9 cellular contexts compared by ENCODE assay signal in the genomic region with DNA sequence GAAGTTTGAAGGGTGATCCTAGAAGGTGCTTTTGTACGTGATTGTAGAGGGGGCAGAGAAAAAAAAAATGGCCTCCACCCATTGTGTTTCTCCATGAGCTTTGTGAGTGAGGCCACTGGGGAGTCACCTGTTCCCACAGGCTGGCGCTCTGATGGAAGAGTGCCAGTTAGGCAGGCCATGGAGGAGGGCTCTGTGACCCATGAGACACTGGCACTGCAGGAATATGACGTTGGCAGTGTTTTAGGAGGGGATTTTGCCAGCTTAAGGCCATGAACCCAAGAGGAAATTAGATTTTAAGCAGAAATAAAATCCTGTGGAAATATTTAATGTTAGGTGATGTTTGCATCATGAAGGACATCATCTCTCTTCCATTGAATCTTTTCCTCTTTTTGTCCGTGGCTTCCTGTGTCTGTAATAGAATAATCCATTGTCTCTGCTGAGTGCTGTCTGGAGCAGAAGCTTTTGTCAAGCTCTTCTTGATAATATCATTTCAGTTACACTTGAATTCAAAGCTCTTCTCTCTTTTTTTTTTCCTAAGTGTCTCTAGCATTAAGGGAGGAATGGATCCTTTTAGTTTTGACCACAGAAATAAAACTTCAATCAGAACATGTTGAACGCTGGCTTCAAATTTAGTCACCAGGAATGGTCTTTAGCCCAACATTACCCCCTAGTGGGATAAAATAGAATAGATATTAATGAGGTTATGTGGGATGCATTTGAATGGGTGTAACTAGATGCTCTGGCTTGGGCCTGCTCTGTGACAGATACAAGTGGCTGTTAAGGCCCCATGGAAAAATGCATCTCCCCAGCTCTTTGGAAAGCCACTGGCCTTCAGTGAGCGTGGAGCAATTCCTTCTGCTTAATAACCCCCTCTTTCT. TPM values are rescaled to one million over a fixed set of nuclear protein-coding genes. Genes with fewer than 3 reads are reported as not detected.
A peak's percentile ranks its signal among the peaks of the same experiment; 100 is the strongest.
DNase-seq lines count a peak whose midpoint lies in the region; ATAC-seq and TF ChIP-seq lines count a peak whose summit lies in the region.
"Had no signal": no experiment of that assay in that cellular context is flagged by ENCODE, and none has a peak within 500 bp of the region (broad histone marks: within the 10 kb centered on the region; RNA-seq: fewer than 3 reads in every experiment).

No MANE protein-coding gene starts in this region.

- peak; percentile 49 for TF ChIP-seq CTCF in CD4-positive, alpha-beta T cell (IDR thresholded peaks at IDR 0.05)
- peak; percentile 6 to 50 (median 24) for TF ChIP-seq CTCF in ascending aorta (IDR thresholded peaks at IDR 0.05)

- no peaks in the 10 kb centered on the region for H3K9me3 Mint-ChIP-seq in CD4-positive, alpha-beta T cell
- H3K9me3 Mint-ChIP-seq: IgD-negative memory B cell had no signal

- no peak for ATAC-seq in CD4-positive, alpha-beta T cell (ENCODE audit: poor library complexity)
- ATAC-seq in GM19035 (IDR thresholded peaks at IDR 0.05; ENCODE audit: unreplicated experiment): peak; percentile 83
- ATAC-seq in HG03196 (IDR thresholded peaks at IDR 0.05; ENCODE audit: unreplicated experiment): peak; percentile 64

- H3K9me3 ChIP-seq in CD4-positive, alpha-beta T cell (ENCODE audit: control insufficient read depth, low read length): no peaks in the 10 kb centered on the region
- no peaks in the 10 kb centered on the region for H3K9me3 ChIP-seq in ascending aorta

- CTCF ChIA-PET in CD4-positive, alpha-beta T cell (lab: Charles Lee): no interaction called here

- intact Hi-C loops in CD4-positive, alpha-beta T cell (cut with DNase I, micrococcal nuclease): loop anchor here in 1 of 2 experiments (2.0 kb wide), 1 partner anchor 249 kb away; no protein-coding TSS in a partner anchor
- intact Hi-C loops in ascending aorta (cut with DNase I): no loop called here

- H3K27ac Mint-ChIP-seq in CD4-positive, alpha-beta T cell: no peak overlapping the region

- POLR2A ChIA-PET in CD4-positive, alpha-beta T cell (lab: Charles Lee): no interaction called here

- H3K4me3 ChIP-seq in ascending aorta: no peak overlapping the region

- no peaks in the 10 kb centered on the region for H3K4me1 ChIP-seq in ascending aorta

- no peaks in the 10 kb centered on the region for H3K4me1 Mint-ChIP-seq in CD4-positive, alpha-beta T cell (ENCODE audit: low read depth)

- peaks cover 8% of the 10 kb centered on the region for H3K27me3 Mint-ChIP-seq in CD4-positive, alpha-beta T cell

- no peaks in the 10 kb centered on the region for H3K27me3 ChIP-seq in CD4-positive, alpha-beta T cell (ENCODE audit: control insufficient read depth, insufficient read depth, low read length)
- H3K27me3 ChIP-seq in ascending aorta: no peaks in the 10 kb centered on the region

- no peak overlapping the region for H3K27ac ChIP-seq in CD4-positive, alpha-beta T cell (ENCODE audit: low read depth, low read length)
- no peak overlapping the region for H3K27ac ChIP-seq in ascending aorta

- no peaks in the 10 kb centered on the region for H3K36me3 Mint-ChIP-seq in CD4-positive, alpha-beta T cell (ENCODE audit: low read depth)
- H3K36me3 Mint-ChIP-seq: IgD-negative memory B cell had no signal

- H3K36me3 ChIP-seq in ascending aorta: no peaks in the 10 kb centered on the region

- no peak overlapping the region for H3K4me3 Mint-ChIP-seq in CD4-positive, alpha-beta T cell
- H3K4me3 Mint-ChIP-seq: IgD-negative memory B cell had no signal

- DNase-seq in CD4-positive, alpha-beta T cell: no peak
- DNase-seq in NCI-H2171 treated with DMSO at 0.1 percent for 48 hours (lab: John Stamatoyannopoulos, UW) (peak; percentile 65), ascending aorta (ENCODE audit: low spot score in 2 of 2) (no peak), iPS-NIHi11 (ENCODE audit: low spot score) (peak; percentile 42), stromal cell of bone marrow (ENCODE audit: low read depth) (peak; percentile 23), NOMO-1 treated with DMSO at 0.1 percent for 48 hours (lab: John Stamatoyannopoulos, UW; ENCODE audit: unreplicated experiment) (no peak)

RNA-seq across cellular contexts. Expression of gene UCP1, which starts 41.0 kb away (rescaled TPM):
- not detected for total RNA-seq in CD4-positive, alpha-beta T cell
- total RNA-seq in ascending aorta: not detected

Comparison
In these comparisons a context has a peak if more than half of its experiments do, and no peak if none do; other contexts are left out.
1. DNase-seq: peak in NCI-H2171 treated with DMSO at 0.1 percent for 48 hours (single experiment), iPS-NIHi11 (single experiment) and stromal cell of bone marrow (single experiment); none in CD4-positive, alpha-beta T cell (0 of 10), ascending aorta (0 of 2) and NOMO-1 treated with DMSO at 0.1 percent for 48 hours (single experiment).